14 cellular contexts compared by ENCODE assay signal in genomic region chr18:61308795-61309393, GRCh38. TPM values are rescaled to one million over a fixed set of nuclear protein-coding genes. Genes with fewer than 3 reads are reported as not detected.
DNase-seq lines count a peak whose midpoint lies in the region; ATAC-seq lines count a peak whose summit lies in the region.
"Had no signal": no experiment of that assay in that cellular context is flagged by ENCODE, and none has a peak within 500 bp of the region (broad histone marks: within the 10 kb centered on the region; RNA-seq: fewer than 3 reads in every experiment).

No MANE protein-coding gene starts in this region.

- ATAC-seq in GM21717 (IDR thresholded peaks at IDR 0.05; ENCODE audit: unreplicated experiment) (no peak), GM18907 (IDR thresholded peaks at IDR 0.05; ENCODE audit: unreplicated experiment) (no peak)
- ATAC-seq: HCT116, T-cell had no signal

- peak; percentile 17 for DNase-seq in NCI-H82 (lab: John Stamatoyannopoulos, UW)
- DNase-seq in NCI-H82 treated with DMSO at 0.1 percent for 48 hours (lab: John Stamatoyannopoulos, UW; ENCODE audit: unreplicated experiment) = no peak
- DNase-seq in astrocyte of the hippocampus (ENCODE audit: low read depth, low spot score) = peak; percentile 11
- DNase-seq in lung microvascular endothelial cell (ENCODE audit: low read depth in 2 of 2) = peak; percentile 36 to 69
- DNase-seq in ACHN = no peak
- DNase-seq in activated CD4-positive, alpha-beta T cell treated with anti-CD3 and anti-CD28 coated beads for 48 hours = no peak
- DNase-seq: activated naive CD4-positive, alpha-beta T cell treated with anti-CD3 and anti-CD28 coated beads, Interleukin-2, amount 50 U/mL, for 16 hours; NCI-H524 treated with DMSO at 0.1 percent for 48 hours; RPMI8226; spleen; T-cell had no signal

- in situ Hi-C loops in ACHN (cut with HindIII; ENCODE audit: low pct_ligation_motif_present, low pct_unique_long_range_greater_than_20kb, low sequenced_read_pairs) = no loop called here

RNA-seq across cellular contexts. Expression of gene CDH20, which starts 24.3 kb away (rescaled TPM):
- under 0.01 TPM in 2 replicates for total RNA-seq in lung microvascular endothelial cell
- total RNA-seq: spleen had no signal

Comparison
In these comparisons a context has a peak if more than half of its experiments do, and no peak if none do; other contexts are left out.
1. DNase-seq: peak in NCI-H82 (single experiment), astrocyte of the hippocampus (single experiment) and lung microvascular endothelial cell (2 of 2); none in NCI-H82 treated with DMSO at 0.1 percent for 48 hours (single experiment), ACHN (single experiment) and activated CD4-positive, alpha-beta T cell treated with anti-CD3 and anti-CD28 coated beads for 48 hours (single experiment).